In genomic region chr4:26887143-26887542, GRCh38 we compare ENCODE assay signal across 20 cellular contexts. TPM values are rescaled to one million over a fixed set of nuclear protein-coding genes. Genes with fewer than 3 reads are reported as not detected.
A peak's percentile ranks its signal among the peaks of the same experiment; 100 is the strongest.
DNase-seq lines count a peak whose midpoint lies in the region; ATAC-seq, FAIRE-seq and TF ChIP-seq lines count a peak whose summit lies in the region.
"Had no signal": no experiment of that assay in that cellular context is flagged by ENCODE, and none has a peak within 500 bp of the region (broad histone marks: within the 10 kb centered on the region; RNA-seq: fewer than 3 reads in every experiment).

No MANE protein-coding gene starts in this region.

- no peak for TF ChIP-seq POLR2A in Peyer's patch (IDR thresholded peaks at IDR 0.05)

- TF ChIP-seq CTCF in Peyer's patch (IDR thresholded peaks at IDR 0.05) = no peak
- no peak for TF ChIP-seq CTCF in WERI-Rb-1 (IDR thresholded peaks at IDR 0.05; ENCODE audit: low read depth, low read length)

- no peaks in the 10 kb centered on the region for H3K27me3 Mint-ChIP-seq in activated T-cell treated with anti-CD3 and anti-CD28 coated beads, Interleukin-2, amount 50 U/mL, for 4 hours (ENCODE audit: low read depth)

- in situ Hi-C loops in G401 (cut with HindIII; ENCODE audit: low sequenced_read_pairs) = no loop called here

- H3K36me3 Mint-ChIP-seq in activated T-cell treated with anti-CD3 and anti-CD28 coated beads, Interleukin-2, amount 50 U/mL, for 4 hours (ENCODE audit: insufficient read depth) = peaks cover 5% of the 10 kb centered on the region

- peak overlapping the region; percentile 72 for H3K4me3 Mint-ChIP-seq in activated T-cell treated with anti-CD3 and anti-CD28 coated beads, Interleukin-2, amount 50 U/mL, for 4 hours
- H3K4me3 Mint-ChIP-seq: HFFc6 had no signal

- H3K4me1 Mint-ChIP-seq in activated T-cell treated with anti-CD3 and anti-CD28 coated beads, Interleukin-2, amount 50 U/mL, for 4 hours (ENCODE audit: low read depth) = peaks cover 84% of the 10 kb centered on the region

- ATAC-seq in activated T-cell treated with anti-CD3 and anti-CD28 coated beads, Interleukin-2, amount 50 U/mL, for 4 hours = no peak
- ATAC-seq: body of pancreas had no signal

- H3K4me1 ChIP-seq in Peyer's patch = peaks cover 0 to 11% (median 3%) of the 10 kb centered on the region in 4 donors
- H3K4me1 ChIP-seq in small intestine (ENCODE audit: control insufficient read depth in 2 of 2, insufficient read depth in 1 of 2, low read depth in 1 of 2, low read length in 1 of 2) = peaks cover 0 to 7% of the 10 kb centered on the region in 2 donors
- H3K4me1 ChIP-seq: uterus had no signal

- no peak for FAIRE-seq in small intestine (lab: Jason Lieb, UNC)

- H3K4me3 ChIP-seq in Peyer's patch (no peak overlapping the region), small intestine (ENCODE audit: low read depth in 1 of 2, low read length in 2 of 2) (no peak overlapping the region), WERI-Rb-1 (ENCODE audit: low read depth, low read length) (no peak overlapping the region)
- H3K4me3 ChIP-seq: body of pancreas, skin epidermis, uterus had no signal

- H3K9me3 Mint-ChIP-seq in activated T-cell treated with anti-CD3 and anti-CD28 coated beads, Interleukin-2, amount 50 U/mL, for 4 hours = peaks cover 6% of the 10 kb centered on the region
- H3K9me3 Mint-ChIP-seq: HFFc6 had no signal

- H3K27me3 ChIP-seq in Peyer's patch (no peaks in the 10 kb centered on the region), small intestine (ENCODE audit: control insufficient read depth in 2 of 2, insufficient read depth in 2 of 2, low read length in 2 of 2) (no peaks in the 10 kb centered on the region), WERI-Rb-1 (ENCODE audit: insufficient read depth, low read depth, severe bottlenecking) (no peaks in the 10 kb centered on the region)
- H3K27me3 ChIP-seq: body of pancreas, uterus had no signal

- H3K36me3 ChIP-seq in Peyer's patch (no peaks in the 10 kb centered on the region), small intestine (ENCODE audit: control insufficient read depth in 2 of 2, insufficient read depth in 2 of 2, low read length in 2 of 2) (no peaks in the 10 kb centered on the region), WERI-Rb-1 (no peaks in the 10 kb centered on the region)
- H3K36me3 ChIP-seq: uterus had no signal

- WGBS in small intestine, 3 donors = 3 to 32% (median 12%) methylated on average over 3 of the region's 3 CpGs

- H3K27ac ChIP-seq in Peyer's patch = peak overlapping the region; percentile 56 to 77 (median 63)
- H3K27ac ChIP-seq in small intestine (ENCODE audit: low read depth in 1 of 2, low read length in 1 of 2) = no peak overlapping the region
- no peak overlapping the region for H3K27ac ChIP-seq in WERI-Rb-1
- H3K27ac ChIP-seq: uterus had no signal

- no peaks in the 10 kb centered on the region for H3K9me3 ChIP-seq in Peyer's patch
- no peaks in the 10 kb centered on the region for H3K9me3 ChIP-seq in small intestine (ENCODE audit: control insufficient read depth, low read depth)
- H3K9me3 ChIP-seq in WERI-Rb-1 (ENCODE audit: severe bottlenecking) = no peaks in the 10 kb centered on the region
- H3K9me3 ChIP-seq: body of pancreas, uterus had no signal

- no peak for DNase-seq in activated T-cell treated with anti-CD3 and anti-CD28 coated beads, Interleukin-2, amount 50 U/mL, for 4 hours
- DNase-seq in activated T-cell treated with anti-CD3 and anti-CD28 coated beads for 4 hours (no peak), Peyer's patch (no peak), small intestine (peak; percentile 67), NCI-H1105 treated with DMSO at 0.1 percent for 48 hours (lab: John Stamatoyannopoulos, UW) (no peak), WERI-Rb-1 (no peak), G401 (ENCODE audit: low spot score) (no peak)
- peak; percentile 53 for DNase-seq in central memory CD4-positive, alpha-beta T cell
- DNase-seq: body of pancreas; Calu3; head of caudate nucleus; HFFc6; IMR-90; midbrain; NCI-H1048; NCI-H774; posterior cingulate gyrus; stimulated activated naive CD4-positive, alpha-beta T cell treated with Interleukin-2 at 50 U/mL for 16 hours; uterus had no signal

RNA-seq across cellular contexts. Expression of gene STIM2, which starts 26.5 kb away (rescaled TPM):
- total RNA-seq in activated T-cell treated with anti-CD3 and anti-CD28 coated beads, Interleukin-2, amount 50 U/mL, for 4 hours = 10 to 100 TPM; 26.9 to 30.7 (median 29.8) TPM
- 10 to 100 TPM; 35.7 to 82.5 (median 39.2) TPM for total RNA-seq in Peyer's patch
- 10 to 100 TPM in 2 of 3 donors, 1 to 10 TPM in 1; 7.6 to 17.4 (median 14.1) TPM for polyA plus RNA-seq in small intestine
- total RNA-seq in G401 (2014; rRNA removed; shearing (Covaris generic)) = 27.4 and 35.5 TPM in 2 replicates

Comparison
In these comparisons a context has a peak if more than half of its experiments do, and no peak if none do; other contexts are left out.
1. DNase-seq: peak in central memory CD4-positive, alpha-beta T cell (single experiment) and small intestine (single experiment); none in activated T-cell treated with anti-CD3 and anti-CD28 coated beads, Interleukin-2, amount 50 U/mL, for 4 hours (single experiment), activated T-cell treated with anti-CD3 and anti-CD28 coated beads for 4 hours (single experiment), Peyer's patch (0 of 3), NCI-H1105 treated with DMSO at 0.1 percent for 48 hours (single experiment), WERI-Rb-1 (single experiment) and G401 (single experiment).
2. H3K27ac ChIP-seq: peak in Peyer's patch (4 of 4); none in small intestine (0 of 2) and WERI-Rb-1 (single experiment).